12 cellular contexts compared by ENCODE assay signal in genomic region chr7:115060095-115060830, GRCh38.
DNase-seq lines count a peak whose midpoint lies in the region; ATAC-seq and TF ChIP-seq lines count a peak whose summit lies in the region.
"Had no signal": no experiment of that assay in that cellular context is flagged by ENCODE, and none has a peak within 500 bp of the region (broad histone marks: within the 10 kb centered on the region; RNA-seq: fewer than 3 reads in every experiment).

No MANE protein-coding gene starts in this region.

- H3K27ac ChIP-seq in OCI-LY3 (ENCODE audit: low read length): peak overlapping the region; percentile 94
- H3K27ac ChIP-seq in CD8-positive, alpha-beta T cell (ENCODE audit: low read depth, low read length): no peak overlapping the region
- H3K27ac ChIP-seq: sigmoid colon had no signal

- no peaks in the 10 kb centered on the region for H3K36me3 ChIP-seq in OCI-LY3 (replicated peaks; ENCODE audit: low read depth, low read length)
- no peaks in the 10 kb centered on the region for H3K36me3 ChIP-seq in CD8-positive, alpha-beta T cell (ENCODE audit: insufficient read depth, low read length)
- H3K36me3 ChIP-seq: sigmoid colon had no signal

- H3K4me3 Mint-ChIP-seq in CD8-positive, alpha-beta T cell: no peak overlapping the region
- H3K4me3 Mint-ChIP-seq: GM23338 had no signal

- H3K27me3 ChIP-seq in OCI-LY3 (ENCODE audit: low read depth, low read length): no peaks in the 10 kb centered on the region
- no peaks in the 10 kb centered on the region for H3K27me3 ChIP-seq in CD8-positive, alpha-beta T cell (ENCODE audit: insufficient read depth, low read length)
- H3K27me3 ChIP-seq: sigmoid colon had no signal

- TF ChIP-seq CTCF in OCI-LY3 (IDR thresholded peaks at IDR 0.05; ENCODE audit: low read depth, low read length): no peak
- TF ChIP-seq CTCF in CD8-positive, alpha-beta T cell (IDR thresholded peaks at IDR 0.05): no peak

- ATAC-seq in GM18505 (IDR thresholded peaks at IDR 0.05; ENCODE audit: unreplicated experiment): peak; percentile 56
- ATAC-seq in GM21381 (IDR thresholded peaks at IDR 0.05; ENCODE audit: unreplicated experiment): peak; percentile 73
- ATAC-seq in HG03025 (IDR thresholded peaks at IDR 0.05; ENCODE audit: low FRiP score, unreplicated experiment): peak; percentile 51
- ATAC-seq in CD8-positive, alpha-beta T cell: no peak
- ATAC-seq: GM23338, mucosa of descending colon had no signal

- H3K4me3 ChIP-seq in OCI-LY3 (ENCODE audit: low read length): peak overlapping the region; percentile 32
- H3K4me3 ChIP-seq in CD8-positive, alpha-beta T cell (ENCODE audit: low read depth, low read length): no peak overlapping the region
- H3K4me3 ChIP-seq: GM23338, mucosa of descending colon, sigmoid colon had no signal

- H3K4me1 ChIP-seq in OCI-LY3 (ENCODE audit: low read length): peaks cover 62% of the 10 kb centered on the region
- H3K4me1 ChIP-seq in CD8-positive, alpha-beta T cell (ENCODE audit: insufficient read depth, low read length): no peaks in the 10 kb centered on the region

- CTCF ChIA-PET in CD8-positive, alpha-beta T cell (lab: Charles Lee): no interaction called here

- TF ChIP-seq POLR2A in GM18505 (IDR thresholded peaks at IDR 0.05; ENCODE audit: borderline replicate concordance, extremely low read depth, insufficient read depth, insufficient read length): no peak

- peak overlapping the region; percentile 50; the same call in 1 of the 2 replicates for H2AFZ ChIP-seq in OCI-LY3 (ENCODE audit: low read depth, low read length)
- H2AFZ ChIP-seq: GM23338 had no signal

- no peaks in the 10 kb centered on the region for H3K9me3 ChIP-seq in OCI-LY3 (ENCODE audit: insufficient read depth, low read length)
- H3K9me3 ChIP-seq in CD8-positive, alpha-beta T cell (ENCODE audit: low read length): no peaks in the 10 kb centered on the region
- H3K9me3 ChIP-seq: mucosa of descending colon, sigmoid colon had no signal

- DNase-seq in epidermal melanocyte (ENCODE audit: insufficient read length, low spot score) (no peak), NK-92 (lab: John Stamatoyannopoulos, UW; ENCODE audit: unreplicated experiment) (no peak)
- no peak for DNase-seq in CD8-positive, alpha-beta T cell
- DNase-seq in stimulated activated CD4-positive, alpha-beta T cell treated with anti-CD3 and anti-CD28 coated beads, Interleukin-4, amount 100 ng/mL, for 24 hours: no peak
- DNase-seq: activated T-cell treated with anti-CD3 and anti-CD28 coated beads, Interleukin-2, amount 50 U/mL, for 48 hours; sigmoid colon had no signal

- H3K79me2 ChIP-seq in OCI-LY3 (ENCODE audit: low read length): no peaks in the 10 kb centered on the region

- no peaks in the 10 kb centered on the region for H3K36me3 Mint-ChIP-seq in CD8-positive, alpha-beta T cell

- H3K4me1 Mint-ChIP-seq in CD8-positive, alpha-beta T cell (ENCODE audit: low read depth): no peaks in the 10 kb centered on the region

- intact Hi-C loops in CD8-positive, alpha-beta T cell (cut with DNase I, micrococcal nuclease): no loop called here

- POLR2A ChIA-PET in CD8-positive, alpha-beta T cell (lab: Charles Lee): no interaction called here

- no peaks in the 10 kb centered on the region for H3K9me3 Mint-ChIP-seq in CD8-positive, alpha-beta T cell
- H3K9me3 Mint-ChIP-seq: GM23338 had no signal

- H3K9ac ChIP-seq in OCI-LY3 (ENCODE audit: low read length): peak overlapping the region; percentile 67

- H3K27me3 Mint-ChIP-seq in CD8-positive, alpha-beta T cell (ENCODE audit: low read depth): no peaks in the 10 kb centered on the region

- H3K27ac Mint-ChIP-seq in CD8-positive, alpha-beta T cell: no peak overlapping the region
- H3K27ac Mint-ChIP-seq: GM23338 had no signal

- H4K20me1 ChIP-seq in OCI-LY3 (ENCODE audit: insufficient read depth, low read length): no peaks in the 10 kb centered on the region

- H3K4me2 ChIP-seq in OCI-LY3 (ENCODE audit: low read length): peak overlapping the region; percentile 74
- H3K4me2 ChIP-seq: GM23338 had no signal
